19 cellular contexts compared by ENCODE assay signal in the genomic region with DNA sequence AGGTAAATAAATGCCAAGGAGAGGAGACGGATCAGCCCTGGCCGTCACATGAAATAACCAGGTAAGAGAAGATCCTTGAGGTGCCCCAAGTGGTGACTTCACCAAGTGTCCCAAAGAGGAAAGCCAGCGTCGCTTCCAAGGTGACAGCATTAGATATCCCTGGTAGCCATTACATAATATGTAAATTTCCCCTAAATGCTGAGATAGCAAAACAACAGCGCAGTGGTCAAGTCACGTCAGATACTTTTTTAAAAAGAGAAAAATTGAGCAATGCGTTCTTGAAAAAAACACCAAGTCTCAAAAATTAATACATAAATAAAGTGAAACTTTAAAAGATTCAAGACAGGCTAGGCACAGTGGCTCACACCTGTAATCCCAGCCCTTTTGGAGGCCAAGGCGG.
DNase-seq lines count a peak whose midpoint lies in the region; ATAC-seq and TF ChIP-seq lines count a peak whose summit lies in the region.
"Had no signal": no experiment of that assay in that cellular context is flagged by ENCODE, and none has a peak within 500 bp of the region (broad histone marks: within the 10 kb centered on the region; RNA-seq: fewer than 3 reads in every experiment).

No MANE protein-coding gene starts in this region.

- TF ChIP-seq CTCF in IMR-90 (conservative IDR thresholded peaks at IDR 0.05; ENCODE audit: low read depth, low read length) (no peak), PC-3 (conservative IDR thresholded peaks at IDR 0.05; ENCODE audit: low read depth, low read length) (no peak), esophagus muscularis mucosa (IDR thresholded peaks at IDR 0.05) (no peak)

- no peak overlapping the region for H2BK120ac ChIP-seq in IMR-90 (ENCODE audit: low read depth, low read length)

- no peak overlapping the region for H3K4me3 Mint-ChIP-seq in activated CD8-positive, alpha-beta memory T cell treated with anti-CD3 and anti-CD28 coated beads, Interleukin-2, amount 10 ng/mL, durations not matched to agents 7 days and 5 days
- H3K4me3 Mint-ChIP-seq: B cell; CD8-positive, alpha-beta T cell; HFFc6 had no signal

- H3F3A ChIP-seq in PC-3 (ENCODE audit: low read length, unreplicated experiment): no peaks in the 10 kb centered on the region

- H3K18ac ChIP-seq in IMR-90 (ENCODE audit: low read depth, low read length): no peak overlapping the region

- H2AFZ ChIP-seq in IMR-90 (replicated peaks; ENCODE audit: low read length, poor library complexity) (no peak overlapping the region), PC-3 (ENCODE audit: low read length) (no peak overlapping the region)

- dilution Hi-C loops in IMR-90 (cut with HindIII; ENCODE audit: low sequenced_read_pairs, unreplicated experiment): no loop called here

- H3K9me1 ChIP-seq in IMR-90 (ENCODE audit: insufficient read depth, low read length): no peaks in the 10 kb centered on the region

- H3K36me3 ChIP-seq in IMR-90 (ENCODE audit: control insufficient read depth, insufficient read depth, low read length) (no peaks in the 10 kb centered on the region), PC-3 (ENCODE audit: low read depth, low read length) (no peaks in the 10 kb centered on the region), esophagus muscularis mucosa (no peaks in the 10 kb centered on the region)
- H3K36me3 ChIP-seq: BLaER1 treated with 17β-estradiol and CSF1 and Interleukin-3, amounts not matched to agents 10 nM and 100 nM had no signal

- H3K27me3 ChIP-seq in IMR-90 (ENCODE audit: control insufficient read depth, insufficient read depth, low read length): no peaks in the 10 kb centered on the region; the same call in 1 of the 2 replicates
- peaks cover 28% of the 10 kb centered on the region for H3K27me3 ChIP-seq in PC-3 (ENCODE audit: low read length)
- H3K27me3 ChIP-seq in esophagus muscularis mucosa: peaks cover 0 to 20% (median 0%) of the 10 kb centered on the region in 4 donors
- H3K27me3 ChIP-seq: BLaER1 treated with 17β-estradiol and CSF1 and Interleukin-3, amounts not matched to agents 10 nM and 100 nM had no signal

- no peaks in the 10 kb centered on the region for H3K79me2 ChIP-seq in PC-3 (ENCODE audit: low read length)

- no peaks in the 10 kb centered on the region for H3K36me3 Mint-ChIP-seq in activated CD8-positive, alpha-beta memory T cell treated with anti-CD3 and anti-CD28 coated beads, Interleukin-2, amount 10 ng/mL, durations not matched to agents 7 days and 5 days
- H3K36me3 Mint-ChIP-seq: CD8-positive, alpha-beta T cell had no signal

- BruUV-seq in IMR-90 (replicated peaks; lab: Mats Ljungman, UMichigan) (no TSS peak), PC-3 (replicated peaks; lab: Mats Ljungman, UMichigan) (no TSS peak)

- no peaks in the 10 kb centered on the region for H3K9me3 Mint-ChIP-seq in activated CD8-positive, alpha-beta memory T cell treated with anti-CD3 and anti-CD28 coated beads, Interleukin-2, amount 10 ng/mL, durations not matched to agents 7 days and 5 days (ENCODE audit: low read depth)
- H3K9me3 Mint-ChIP-seq: CD8-positive, alpha-beta T cell; HFFc6 had no signal

- H3K4ac ChIP-seq in IMR-90 (ENCODE audit: low read depth, low read length): no peak overlapping the region

- H4K91ac ChIP-seq in IMR-90 (ENCODE audit: insufficient read depth, low read depth, low read length): no peak overlapping the region

- H3K4me1 Mint-ChIP-seq in activated CD8-positive, alpha-beta memory T cell treated with anti-CD3 and anti-CD28 coated beads, Interleukin-2, amount 10 ng/mL, durations not matched to agents 7 days and 5 days: peaks cover 18% of the 10 kb centered on the region
- H3K4me1 Mint-ChIP-seq: B cell had no signal

- intact Hi-C loops in IMR-90 (cut with micrococcal nuclease): no loop called here
- intact Hi-C loops in PC-3 (cut with micrococcal nuclease): no loop called here
- intact Hi-C loops in esophagus muscularis mucosa (cut with DNase I): no loop called here

- no peak overlapping the region for H3K23ac ChIP-seq in IMR-90 (ENCODE audit: low read depth, low read length)

- POLR2A ChIA-PET in IMR-90 (lab: Charles Lee; ENCODE audit: unreplicated experiment) (no interaction called here), PC-3 (lab: Charles Lee; ENCODE audit: unreplicated experiment) (no interaction called here)

- no peak overlapping the region for H2AK5ac ChIP-seq in IMR-90 (ENCODE audit: low read depth, low read length)

- 50% methylated on average over 2 of the region's 8 CpGs; no CpG with 5 or more reads in 1 of the 2 experiments for WGBS in IMR-90 (ENCODE audit: extremely low coverage in 2 of 2, insufficient read length in 1 of 2), 2 experiments
- WGBS in esophagus muscularis mucosa: 78% methylated on average over 8 of the region's 8 CpGs

- H3K9ac ChIP-seq in IMR-90 (ENCODE audit: low read depth, low read length): no peak overlapping the region
- no peak overlapping the region for H3K9ac ChIP-seq in PC-3 (ENCODE audit: low read length)
- H3K9ac ChIP-seq: BLaER1 treated with 17β-estradiol and CSF1 and Interleukin-3, amounts not matched to agents 10 nM and 100 nM had no signal

- H2BK5ac ChIP-seq in IMR-90 (ENCODE audit: low read depth, low read length, poor library complexity, severe bottlenecking): no peak overlapping the region

- H3K9me3 ChIP-seq in IMR-90 (ENCODE audit: control insufficient read depth, insufficient read depth, low read length): no peaks in the 10 kb centered on the region
- H3K9me3 ChIP-seq in PC-3 (ENCODE audit: low read length): no peaks in the 10 kb centered on the region
- no peaks in the 10 kb centered on the region for H3K9me3 ChIP-seq in esophagus muscularis mucosa
- H3K9me3 ChIP-seq: BLaER1 treated with 17β-estradiol and CSF1 and Interleukin-3, amounts not matched to agents 10 nM and 100 nM had no signal

- no peak overlapping the region for H4K5ac ChIP-seq in IMR-90 (ENCODE audit: low read depth, low read length)

- H3K79me1 ChIP-seq in IMR-90 (ENCODE audit: low read depth in 1 of 2, low read length in 2 of 2): no peaks in the 10 kb centered on the region

- H3K56ac ChIP-seq in IMR-90 (ENCODE audit: extremely low read depth, insufficient read depth, low read length): no peak overlapping the region

- H2AK9ac ChIP-seq in IMR-90 (replicated peaks; ENCODE audit: low read depth, low read length, poor library complexity): no peak overlapping the region

- H3K9me2 ChIP-seq in PC-3 (replicated peaks; ENCODE audit: low read length): no peaks in the 10 kb centered on the region

- TF ChIP-seq RAD21 in IMR-90 (IDR thresholded peaks at IDR 0.05; ENCODE audit: low read length): no peak

- no peak overlapping the region for H2BK20ac ChIP-seq in IMR-90 (ENCODE audit: low read depth, low read length)

- peaks cover 32% of the 10 kb centered on the region for H3K27me3 Mint-ChIP-seq in activated CD8-positive, alpha-beta memory T cell treated with anti-CD3 and anti-CD28 coated beads, Interleukin-2, amount 10 ng/mL, durations not matched to agents 7 days and 5 days

- no peak overlapping the region for H3K14ac ChIP-seq in IMR-90 (replicated peaks; ENCODE audit: low read depth, low read length)

- no peak overlapping the region for H2BK15ac ChIP-seq in IMR-90 (ENCODE audit: low read depth, low read length)

- H3K4me3 ChIP-seq in IMR-90 (ENCODE audit: insufficient read depth, low read depth, low read length) (no peak overlapping the region), PC-3 (ENCODE audit: low read length) (no peak overlapping the region), esophagus muscularis mucosa (no peak overlapping the region)
- H3K4me3 ChIP-seq: BLaER1 treated with 17β-estradiol and CSF1 and Interleukin-3, amounts not matched to agents 10 nM and 100 nM had no signal

- CTCF ChIA-PET in activated CD8-positive, alpha-beta memory T cell treated with anti-CD3 and anti-CD28 coated beads, Interleukin-2, amount 10 ng/mL, durations not matched to agents 7 days and 5 days (lab: Charles Lee): interaction anchor here (0.7 kb wide), 1 partner anchor 171 kb away, joined by 4 read pairs; no protein-coding TSS in a partner anchor
- CTCF ChIA-PET in IMR-90 (lab: Yijun Ruan, JAX): no interaction called here
- CTCF ChIA-PET in PC-3 (lab: Charles Lee): no interaction called here

- DNase-seq in activated CD8-positive, alpha-beta memory T cell treated with anti-CD3 and anti-CD28 coated beads, Interleukin-2, amount 10 ng/mL, durations not matched to agents 7 days and 5 days: peak; percentile 2
- DNase-seq in activated CD8-positive, alpha-beta memory T cell treated with anti-CD3 and anti-CD28 coated beads, Interleukin-2, amount 50 U/mL, for 4 hours: no peak
- DNase-seq in IMR-90: no peak
- DNase-seq in PC-3: no peak
- peak; percentile 31 for DNase-seq in esophagus muscularis mucosa (ENCODE audit: extremely low spot score)
- DNase-seq in dedifferentiated amniotic fluid mesenchymal stem cell (ENCODE audit: extremely low spot score): no peak
- DNase-seq: 8988T; Calu3; CD8-positive, alpha-beta T cell; DMS79 treated with DMSO at 0.1 percent for 48 hours; GF-D8; GOT3; H7; HFFc6 had no signal

- H3K4me2 ChIP-seq in IMR-90 (ENCODE audit: low read depth, low read length) (no peak overlapping the region), PC-3 (ENCODE audit: low read length) (peak overlapping the region; percentile 39)
- H3K4me2 ChIP-seq: BLaER1 treated with 17β-estradiol and CSF1 and Interleukin-3, amounts not matched to agents 10 nM and 100 nM had no signal

- TF ChIP-seq EP300 in esophagus muscularis mucosa (IDR thresholded peaks at IDR 0.05): no peak

- H3K27ac Mint-ChIP-seq in activated CD8-positive, alpha-beta memory T cell treated with anti-CD3 and anti-CD28 coated beads, Interleukin-2, amount 10 ng/mL, durations not matched to agents 7 days and 5 days: no peak overlapping the region
- H3K27ac Mint-ChIP-seq: B cell; CD8-positive, alpha-beta T cell; HFFc6 had no signal

- ATAC-seq in activated CD8-positive, alpha-beta memory T cell treated with anti-CD3 and anti-CD28 coated beads, Interleukin-2, amount 10 ng/mL, durations not matched to agents 7 days and 5 days: no peak
- ATAC-seq in IMR-90 (ENCODE audit: low read depth) (no peak), PC-3 (no peak), GM21717 (IDR thresholded peaks at IDR 0.05; ENCODE audit: unreplicated experiment) (no peak), HG02610 (IDR thresholded peaks at IDR 0.05; ENCODE audit: unreplicated experiment) (no peak)
- ATAC-seq: CD8-positive, alpha-beta T cell; HCT116 had no signal

- H3K27ac ChIP-seq in IMR-90 (ENCODE audit: insufficient read depth, low read length): no peak overlapping the region
- H3K27ac ChIP-seq in PC-3 (ENCODE audit: low read length): no peak overlapping the region
- no peak overlapping the region for H3K27ac ChIP-seq in esophagus muscularis mucosa (replicated peaks in 1 of 4)
- H3K27ac ChIP-seq: BLaER1 treated with 17β-estradiol and CSF1 and Interleukin-3, amounts not matched to agents 10 nM and 100 nM had no signal

- no peak overlapping the region for H4K8ac ChIP-seq in IMR-90 (ENCODE audit: low read depth in 2 of 2, low read length in 2 of 2)

- in situ Hi-C loops in IMR-90 (cut with MboI; ENCODE audit: low sequenced_read_pairs): no loop called here

- H3K4me1 ChIP-seq in IMR-90 (ENCODE audit: control insufficient read depth, insufficient read depth, low read length) (no peaks in the 10 kb centered on the region), PC-3 (ENCODE audit: insufficient read depth, low read length) (peaks cover 4% of the 10 kb centered on the region; the same call in 1 of the 2 replicates), esophagus muscularis mucosa (no peaks in the 10 kb centered on the region)

- TF ChIP-seq POLR2A in IMR-90 (IDR thresholded peaks at IDR 0.05; ENCODE audit: low read depth, low read length): no peak
- no peak for TF ChIP-seq POLR2A in esophagus muscularis mucosa (IDR thresholded peaks at IDR 0.05; ENCODE audit: low read depth)

- H4K20me1 ChIP-seq in IMR-90 (ENCODE audit: insufficient read depth, low read length): no peaks in the 10 kb centered on the region
- H4K20me1 ChIP-seq in PC-3 (ENCODE audit: low read length): no peaks in the 10 kb centered on the region

Comparison
In these comparisons a context has a peak if more than half of its experiments do, and no peak if none do; other contexts are left out.
1. DNase-seq: peak in activated CD8-positive, alpha-beta memory T cell treated with anti-CD3 and anti-CD28 coated beads, Interleukin-2, amount 10 ng/mL, durations not matched to agents 7 days and 5 days (single experiment) and esophagus muscularis mucosa (single experiment); none in activated CD8-positive, alpha-beta memory T cell treated with anti-CD3 and anti-CD28 coated beads, Interleukin-2, amount 50 U/mL, for 4 hours (single experiment), IMR-90 (single experiment), PC-3 (single experiment) and dedifferentiated amniotic fluid mesenchymal stem cell (single experiment).